In genomic region chr22:20799449-20799848, GRCh38 we compare ENCODE assay signal across 15 cellular contexts. TPM values are rescaled to one million over a fixed set of nuclear protein-coding genes. Genes with fewer than 3 reads are reported as not detected.
"Had no signal": no experiment of that assay in that cellular context is flagged by ENCODE, and none has a peak within 500 bp of the region (broad histone marks: within the 10 kb centered on the region; RNA-seq: fewer than 3 reads in every experiment).

No MANE protein-coding gene starts in this region.

- ATAC-seq: activated T-cell treated with anti-CD3 and anti-CD28 coated beads, Interleukin-2, amount 50 U/mL, for 72 hours; left cardiac atrium had no signal

- H3K27ac Mint-ChIP-seq: activated CD4-positive, alpha-beta memory T cell treated with anti-CD3 and anti-CD28 coated beads for 36 hours; activated T-cell treated with anti-CD3 and anti-CD28 coated beads, Interleukin-2, amount 50 U/mL, for 72 hours; nephron progenitor cell; stimulated activated naive CD8-positive, alpha-beta T cell treated with anti-CD3 and anti-CD28 coated beads, Interleukin-15, Interleukin-2, amounts not matched to agents 100 ng/mL and 50 ng/mL, for 24 hours had no signal

- DNase-seq: activated CD4-positive, alpha-beta memory T cell treated with anti-CD3 and anti-CD28 coated beads for 36 hours; activated gamma-delta T cell treated with Interleukin-2 at 50 U/mL for 16 hours; activated T-cell treated with anti-CD3 and anti-CD28 coated beads, Interleukin-2, amount 50 U/mL, for 72 hours; cortex of kidney; effector memory CD4-positive, alpha-beta T cell; hippocampal formation; left cardiac atrium; nephron progenitor cell; sigmoid colon; stimulated activated CD4-positive, alpha-beta T cell treated with anti-CD3 and anti-CD28 coated beads, Interleukin-12 subunit alpha, Interleukin-12 subunit beta, amount 100 ng/mL, for 4 hours; T1000 had no signal

- H3K4me3 ChIP-seq: ascending aorta, sigmoid colon, thoracic aorta had no signal

- H3K9me3 Mint-ChIP-seq: activated CD4-positive, alpha-beta memory T cell treated with anti-CD3 and anti-CD28 coated beads for 36 hours; activated T-cell treated with anti-CD3 and anti-CD28 coated beads, Interleukin-2, amount 50 U/mL, for 72 hours; nephron progenitor cell; stimulated activated naive CD8-positive, alpha-beta T cell treated with anti-CD3 and anti-CD28 coated beads, Interleukin-15, Interleukin-2, amounts not matched to agents 100 ng/mL and 50 ng/mL, for 24 hours had no signal

- H3K9me3 ChIP-seq: ascending aorta, sigmoid colon, thoracic aorta had no signal

- H3K27me3 Mint-ChIP-seq: activated CD4-positive, alpha-beta memory T cell treated with anti-CD3 and anti-CD28 coated beads for 36 hours; stimulated activated naive CD8-positive, alpha-beta T cell treated with anti-CD3 and anti-CD28 coated beads, Interleukin-15, Interleukin-2, amounts not matched to agents 100 ng/mL and 50 ng/mL, for 24 hours had no signal

- H3K27me3 ChIP-seq: ascending aorta, sigmoid colon had no signal

- H3K4me3 Mint-ChIP-seq: activated CD4-positive, alpha-beta memory T cell treated with anti-CD3 and anti-CD28 coated beads for 36 hours; activated T-cell treated with anti-CD3 and anti-CD28 coated beads, Interleukin-2, amount 50 U/mL, for 72 hours; nephron progenitor cell; stimulated activated naive CD8-positive, alpha-beta T cell treated with anti-CD3 and anti-CD28 coated beads, Interleukin-15, Interleukin-2, amounts not matched to agents 100 ng/mL and 50 ng/mL, for 24 hours had no signal

- H3K4me1 ChIP-seq: ascending aorta, sigmoid colon had no signal

- H3K27ac ChIP-seq: ascending aorta, sigmoid colon, thoracic aorta, VCaP had no signal

RNA-seq across cellular contexts. Expression of gene SERPIND1, which starts 25.5 kb away (rescaled TPM):
- total RNA-seq: activated CD4-positive, alpha-beta memory T cell treated with anti-CD3 and anti-CD28 coated beads for 36 hours; activated T-cell treated with anti-CD3 and anti-CD28 coated beads, Interleukin-2, amount 50 U/mL, for 72 hours; ascending aorta; sigmoid colon; thoracic aorta had no signal
